23 cellular contexts compared by ENCODE assay signal in the genomic region with DNA sequence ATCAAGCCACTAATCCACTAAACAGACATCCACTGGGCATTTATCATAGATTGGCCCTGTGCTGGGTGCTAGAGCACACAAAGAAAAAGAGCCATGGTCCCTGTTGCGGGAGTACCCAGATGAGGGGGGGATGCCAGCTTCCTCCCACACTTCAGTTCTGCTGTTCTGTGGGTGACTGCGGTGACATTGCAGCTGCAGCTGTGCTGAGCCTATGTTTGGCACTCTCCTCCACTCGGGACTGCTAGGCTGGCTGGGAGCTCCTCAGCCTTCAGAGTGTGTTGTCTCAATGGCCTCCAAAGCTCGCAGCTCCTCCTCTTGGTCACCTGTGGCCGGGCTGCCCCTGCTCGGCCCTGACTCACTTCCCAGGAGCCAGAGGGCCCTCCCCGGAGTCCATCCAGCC.
"Had no signal": no experiment of that assay in that cellular context is flagged by ENCODE, and none has a peak within 500 bp of the region (broad histone marks: within the 10 kb centered on the region; RNA-seq: fewer than 3 reads in every experiment).

No MANE protein-coding gene starts in this region.

- H3K4me2 ChIP-seq: hepatocyte had no signal

- H3K27me3 ChIP-seq: esophagus squamous epithelium, gastrocnemius medialis, heart left ventricle, hepatocyte, left lung had no signal

- FAIRE-seq: colon, endothelial cell of umbilical vein had no signal

- H2AFZ ChIP-seq: hepatocyte had no signal

- H3K4me1 ChIP-seq: esophagus squamous epithelium, gastrocnemius medialis, heart left ventricle, left lung, lower lobe of right lung had no signal

- H3K36me3 ChIP-seq: esophagus squamous epithelium, gastrocnemius medialis, heart left ventricle, left lung, lower lobe of right lung had no signal

- H3K9me3 ChIP-seq: esophagus squamous epithelium, gastrocnemius medialis, heart left ventricle, left lung, lower lobe of right lung, mucosa of descending colon had no signal

- H3K4me3 ChIP-seq: coronary artery, dorsolateral prefrontal cortex, esophagus squamous epithelium, gastrocnemius medialis, heart left ventricle, hepatocyte, left lung, lower lobe of right lung, mucosa of descending colon had no signal

- H3K27ac ChIP-seq: coronary artery, dorsolateral prefrontal cortex, esophagus squamous epithelium, gastrocnemius medialis, heart left ventricle, hepatocyte, left lung, lower lobe of right lung had no signal

- DNase-seq: dermis blood vessel endothelial cell; dorsolateral prefrontal cortex; effector CD4-positive, alpha-beta T cell; effector memory CD4-positive, alpha-beta T cell; esophagus squamous epithelium; foreskin fibroblast; foreskin melanocyte; gastrocnemius medialis; glutamatergic neuron; heart left ventricle; hypothalamus; immature natural killer cell; islet precursor cell; left cardiac atrium; left lung; left ventricle myocardium superior; lower lobe of right lung; mesenchymal stem cell; mucosa of descending colon had no signal

- ATAC-seq: gastrocnemius medialis, heart left ventricle, left cardiac atrium, left lung, left ventricle myocardium superior, lower lobe of right lung, mucosa of descending colon had no signal

- H3K79me2 ChIP-seq: hepatocyte had no signal
